1 cellular context compared by ENCODE assay signal in genomic region chr17:80494547-80494946, GRCh38.
TF ChIP-seq lines count a peak whose summit lies in the region.

No MANE protein-coding gene starts in this region.

TF ChIP-seq in HCT116, 20 proteins besides CTCF, POLR2A, EP300 and RAD21:
- TF ChIP-seq ELF1 (IDR thresholded peaks at IDR 0.05; ENCODE audit: borderline replicate concordance, low read depth): no peak
- TF ChIP-seq MAX (IDR thresholded peaks at IDR 0.05): no peak
- no peak for TF ChIP-seq ZNF274 (IDR thresholded peaks at IDR 0.05; ENCODE audit: low read depth, low read length)
- TF ChIP-seq ATF3 (IDR thresholded peaks at IDR 0.05): no peak
- TF ChIP-seq SRF (IDR thresholded peaks at IDR 0.05; ENCODE audit: low read depth): no peak
- TF ChIP-seq TCF7L2 (IDR thresholded peaks at IDR 0.05; ENCODE audit: borderline replicate concordance, extremely low read depth, insufficient read depth, insufficient read length): no peak
